In the genomic region with DNA sequence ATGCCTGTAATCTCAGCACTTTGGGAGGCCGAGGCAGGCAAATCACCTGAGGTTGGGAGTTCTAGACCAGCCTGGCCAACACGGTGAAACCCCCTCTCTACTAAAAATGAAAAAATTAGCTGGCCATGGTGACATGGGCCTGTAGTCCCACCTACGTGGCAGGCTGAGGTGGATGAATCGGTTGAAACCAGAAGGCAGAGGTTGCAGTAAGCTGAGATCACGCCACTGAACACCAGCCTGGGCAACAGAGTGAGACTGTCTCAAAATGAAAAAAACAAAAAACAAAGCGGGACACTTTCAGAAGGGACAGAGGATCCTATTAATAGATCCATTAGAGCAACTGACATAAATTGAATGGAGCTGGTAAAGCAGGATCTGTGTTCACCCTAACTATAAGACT, we compare ENCODE assay signal across 1 cellular context.
TF ChIP-seq lines count a peak whose summit lies in the region.

No MANE protein-coding gene starts in this region.

TF ChIP-seq in GM23338, 12 proteins besides CTCF, POLR2A, EP300 and RAD21 (continued from another document):
- TF ChIP-seq, protein P1, sequence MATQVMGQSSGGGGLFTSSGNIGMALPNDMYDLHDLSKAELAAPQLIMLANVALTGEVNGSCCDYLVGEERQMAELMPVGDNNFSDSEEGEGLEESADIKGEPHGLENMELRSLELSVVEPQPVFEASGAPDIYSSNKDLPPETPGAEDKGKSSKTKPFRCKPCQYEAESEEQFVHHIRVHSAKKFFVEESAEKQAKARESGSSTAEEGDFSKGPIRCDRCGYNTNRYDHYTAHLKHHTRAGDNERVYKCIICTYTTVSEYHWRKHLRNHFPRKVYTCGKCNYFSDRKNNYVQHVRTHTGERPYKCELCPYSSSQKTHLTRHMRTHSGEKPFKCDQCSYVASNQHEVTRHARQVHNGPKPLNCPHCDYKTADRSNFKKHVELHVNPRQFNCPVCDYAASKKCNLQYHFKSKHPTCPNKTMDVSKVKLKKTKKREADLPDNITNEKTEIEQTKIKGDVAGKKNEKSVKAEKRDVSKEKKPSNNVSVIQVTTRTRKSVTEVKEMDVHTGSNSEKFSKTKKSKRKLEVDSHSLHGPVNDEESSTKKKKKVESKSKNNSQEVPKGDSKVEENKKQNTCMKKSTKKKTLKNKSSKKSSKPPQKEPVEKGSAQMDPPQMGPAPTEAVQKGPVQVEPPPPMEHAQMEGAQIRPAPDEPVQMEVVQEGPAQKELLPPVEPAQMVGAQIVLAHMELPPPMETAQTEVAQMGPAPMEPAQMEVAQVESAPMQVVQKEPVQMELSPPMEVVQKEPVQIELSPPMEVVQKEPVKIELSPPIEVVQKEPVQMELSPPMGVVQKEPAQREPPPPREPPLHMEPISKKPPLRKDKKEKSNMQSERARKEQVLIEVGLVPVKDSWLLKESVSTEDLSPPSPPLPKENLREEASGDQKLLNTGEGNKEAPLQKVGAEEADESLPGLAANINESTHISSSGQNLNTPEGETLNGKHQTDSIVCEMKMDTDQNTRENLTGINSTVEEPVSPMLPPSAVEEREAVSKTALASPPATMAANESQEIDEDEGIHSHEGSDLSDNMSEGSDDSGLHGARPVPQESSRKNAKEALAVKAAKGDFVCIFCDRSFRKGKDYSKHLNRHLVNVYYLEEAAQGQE (IDR thresholded peaks at IDR 0.05; ENCODE audit: unreplicated experiment): no peak
